ENCODE assay signal across 11 cellular contexts in genomic region chr12:122412851-122413433, GRCh38. TPM values are rescaled to one million over a fixed set of nuclear protein-coding genes. Genes with fewer than 3 reads are reported as not detected.
DNase-seq lines count a peak whose midpoint lies in the region; ATAC-seq and TF ChIP-seq lines count a peak whose summit lies in the region.
"Had no signal": no experiment of that assay in that cellular context is flagged by ENCODE, and none has a peak within 500 bp of the region (broad histone marks: within the 10 kb centered on the region; RNA-seq: fewer than 3 reads in every experiment).

No MANE protein-coding gene starts in this region.

- DNase-seq in cardiac muscle cell (ENCODE audit: low read depth in 1 of 2, low spot score in 1 of 2): no peak
- DNase-seq in left cardiac atrium: no peak
- DNase-seq in activated T-helper 1 cell treated with anti-CD3 and anti-CD28 coated beads, Interleukin-12 subunit alpha, Interleukin-12 subunit beta, Interleukin-2, Interleukin-4 antibody, amounts not matched to agents 30 ng/mL and 10 ng/mL and 1 ng/mL, durations not matched to agents 14 hours and 24 hours and 36 hours (ENCODE audit: low spot score): no peak
- DNase-seq in lower lobe of right lung: no peak
- no peak for DNase-seq in Calu3
- DNase-seq: NK-92 treated with Interleukin-12 subunit alpha and Interleukin-12 subunit beta, amount 100 ng/mL, for 24 hours had no signal

- H3K27me3 ChIP-seq in cardiac muscle cell (no peaks in the 10 kb centered on the region), lower lobe of right lung (ENCODE audit: low read depth) (no peaks in the 10 kb centered on the region)

- H3K27me3 Mint-ChIP-seq in activated T-helper 1 cell treated with anti-CD3 and anti-CD28 coated beads, Interleukin-12 subunit alpha, Interleukin-12 subunit beta, Interleukin-2, Interleukin-4 antibody, amounts not matched to agents 30 ng/mL and 10 ng/mL and 1 ng/mL, durations not matched to agents 14 hours and 24 hours and 36 hours (ENCODE audit: insufficient read depth): no peaks in the 10 kb centered on the region
- no peaks in the 10 kb centered on the region for H3K27me3 Mint-ChIP-seq in Calu3 (ENCODE audit: unreplicated experiment)

- H3K4me1 ChIP-seq in cardiac muscle cell (ENCODE audit: low read depth) (no peaks in the 10 kb centered on the region), lower lobe of right lung (peaks cover 20% of the 10 kb centered on the region), urinary bladder (ENCODE audit: insufficient read depth) (no peaks in the 10 kb centered on the region)

- H3K27ac ChIP-seq in cardiac muscle cell (peak overlapping the region; percentile 30), lower lobe of right lung (peak overlapping the region; percentile 26), urinary bladder (ENCODE audit: low read depth) (peak overlapping the region; percentile 59)

- H3K9me3 ChIP-seq in cardiac muscle cell (ENCODE audit: low read depth) (no peaks in the 10 kb centered on the region), lower lobe of right lung (no peaks in the 10 kb centered on the region)
- H3K9me3 ChIP-seq: thoracic aorta had no signal

- intact Hi-C loops in left cardiac atrium (cut with DNase I) (no loop called here), lower lobe of right lung (cut with DNase I) (no loop called here), Calu3 (cut with micrococcal nuclease; ENCODE audit: unreplicated experiment) (no loop called here)
- intact Hi-C loops in activated T-helper 1 cell treated with anti-CD3 and anti-CD28 coated beads, Interleukin-12 subunit alpha, Interleukin-12 subunit beta, Interleukin-2, Interleukin-4 antibody, amounts not matched to agents 30 ng/mL and 10 ng/mL and 1 ng/mL, durations not matched to agents 14 hours and 24 hours and 36 hours (cut with micrococcal nuclease): loop anchor here (1.0 kb wide), 3 partner anchors 8 to 13 kb away; no protein-coding TSS in a partner anchor

- BruUV-seq in Calu3 (replicated peaks; lab: Mats Ljungman, UMichigan): no TSS peak

- 21% methylated on average over 4 of the region's 4 CpGs for WGBS in urinary bladder

- H3K36me3 Mint-ChIP-seq in activated T-helper 1 cell treated with anti-CD3 and anti-CD28 coated beads, Interleukin-12 subunit alpha, Interleukin-12 subunit beta, Interleukin-2, Interleukin-4 antibody, amounts not matched to agents 30 ng/mL and 10 ng/mL and 1 ng/mL, durations not matched to agents 14 hours and 24 hours and 36 hours (ENCODE audit: low read depth): peaks cover 12% of the 10 kb centered on the region
- peaks cover 12% of the 10 kb centered on the region for H3K36me3 Mint-ChIP-seq in Calu3 (ENCODE audit: insufficient read depth, unreplicated experiment)

- peak overlapping the region; percentile 64 for H3K4me3 Mint-ChIP-seq in activated T-helper 1 cell treated with anti-CD3 and anti-CD28 coated beads, Interleukin-12 subunit alpha, Interleukin-12 subunit beta, Interleukin-2, Interleukin-4 antibody, amounts not matched to agents 30 ng/mL and 10 ng/mL and 1 ng/mL, durations not matched to agents 14 hours and 24 hours and 36 hours
- no peak overlapping the region for H3K4me3 Mint-ChIP-seq in Calu3 (ENCODE audit: low read depth, unreplicated experiment)
- H3K4me3 Mint-ChIP-seq: WTC11 had no signal

- no peaks in the 10 kb centered on the region for H3K36me3 ChIP-seq in cardiac muscle cell
- peaks cover 8% of the 10 kb centered on the region for H3K36me3 ChIP-seq in lower lobe of right lung
- H3K36me3 ChIP-seq in urinary bladder (ENCODE audit: insufficient read depth): no peaks in the 10 kb centered on the region
- H3K36me3 ChIP-seq: thoracic aorta had no signal

- H3K4me1 Mint-ChIP-seq in activated T-helper 1 cell treated with anti-CD3 and anti-CD28 coated beads, Interleukin-12 subunit alpha, Interleukin-12 subunit beta, Interleukin-2, Interleukin-4 antibody, amounts not matched to agents 30 ng/mL and 10 ng/mL and 1 ng/mL, durations not matched to agents 14 hours and 24 hours and 36 hours (ENCODE audit: low read depth): peaks cover 29% of the 10 kb centered on the region
- H3K4me1 Mint-ChIP-seq in Calu3 (ENCODE audit: low read depth, unreplicated experiment): peaks cover 5% of the 10 kb centered on the region

- CTCF ChIA-PET in Calu3 (lab: Charles Lee): no interaction called here

- TF ChIP-seq CTCF in cardiac muscle cell (IDR thresholded peaks at IDR 0.05; ENCODE audit: low read depth, low read length): no peak
- TF ChIP-seq CTCF in lower lobe of right lung (IDR thresholded peaks at IDR 0.05): no peak
- no peak for TF ChIP-seq CTCF in Calu3 (IDR thresholded peaks at IDR 0.05; ENCODE audit: unreplicated experiment)

- peak overlapping the region; percentile 91 for H3K27ac Mint-ChIP-seq in activated T-helper 1 cell treated with anti-CD3 and anti-CD28 coated beads, Interleukin-12 subunit alpha, Interleukin-12 subunit beta, Interleukin-2, Interleukin-4 antibody, amounts not matched to agents 30 ng/mL and 10 ng/mL and 1 ng/mL, durations not matched to agents 14 hours and 24 hours and 36 hours
- H3K27ac Mint-ChIP-seq in Calu3 (ENCODE audit: unreplicated experiment): no peak overlapping the region
- H3K27ac Mint-ChIP-seq: WTC11 had no signal

- no peaks in the 10 kb centered on the region for H3K9me3 Mint-ChIP-seq in activated T-helper 1 cell treated with anti-CD3 and anti-CD28 coated beads, Interleukin-12 subunit alpha, Interleukin-12 subunit beta, Interleukin-2, Interleukin-4 antibody, amounts not matched to agents 30 ng/mL and 10 ng/mL and 1 ng/mL, durations not matched to agents 14 hours and 24 hours and 36 hours
- H3K9me3 Mint-ChIP-seq in Calu3 (ENCODE audit: low read depth, unreplicated experiment): no peaks in the 10 kb centered on the region

- H3K4me3 ChIP-seq in cardiac muscle cell (no peak overlapping the region), lower lobe of right lung (no peak overlapping the region), urinary bladder (ENCODE audit: low read depth, low read length) (no peak overlapping the region)
- H3K4me3 ChIP-seq: thoracic aorta had no signal

- ATAC-seq in left cardiac atrium: no peak
- ATAC-seq in lower lobe of right lung: no peak
- no peak for ATAC-seq in GM21737 (IDR thresholded peaks at IDR 0.05; ENCODE audit: unreplicated experiment)
- ATAC-seq in SK-N-SH treated with all-trans-retinoic acid at 6 μM for 48 hours: no peak
- ATAC-seq: WTC11 had no signal

TF ChIP-seq in SK-N-SH treated with all-trans-retinoic acid at 6 μM for 48 hours, 23 proteins besides CTCF, POLR2A, EP300 and RAD21 (continues in another document):
- TF ChIP-seq ZFP30 (CRISPR knock-in tag; IDR thresholded peaks at IDR 0.05): no peak
- TF ChIP-seq, protein P1, sequence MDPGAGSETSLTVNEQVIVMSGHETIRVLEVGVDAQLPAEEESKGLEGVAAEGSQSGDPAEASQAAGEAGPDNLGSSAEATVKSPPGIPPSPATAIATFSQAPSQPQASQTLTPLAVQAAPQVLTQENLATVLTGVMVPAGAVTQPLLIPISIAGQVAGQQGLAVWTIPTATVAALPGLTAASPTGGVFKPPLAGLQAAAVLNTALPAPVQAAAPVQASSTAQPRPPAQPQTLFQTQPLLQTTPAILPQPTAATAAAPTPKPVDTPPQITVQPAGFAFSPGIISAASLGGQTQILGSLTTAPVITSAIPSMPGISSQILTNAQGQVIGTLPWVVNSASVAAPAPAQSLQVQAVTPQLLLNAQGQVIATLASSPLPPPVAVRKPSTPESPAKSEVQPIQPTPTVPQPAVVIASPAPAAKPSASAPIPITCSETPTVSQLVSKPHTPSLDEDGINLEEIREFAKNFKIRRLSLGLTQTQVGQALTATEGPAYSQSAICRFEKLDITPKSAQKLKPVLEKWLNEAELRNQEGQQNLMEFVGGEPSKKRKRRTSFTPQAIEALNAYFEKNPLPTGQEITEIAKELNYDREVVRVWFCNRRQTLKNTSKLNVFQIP (CRISPR knock-in tag; IDR thresholded peaks at IDR 0.05; ENCODE audit: borderline replicate concordance, low read depth): no peak
- no peak for TF ChIP-seq ZNF565 (CRISPR knock-in tag; conservative IDR thresholded peaks at IDR 0.05; ENCODE audit: low read depth)
- TF ChIP-seq SNAI2 (CRISPR knock-in tag; IDR thresholded peaks at IDR 0.05): no peak
- TF ChIP-seq OSR1 (CRISPR knock-in tag; IDR thresholded peaks at IDR 0.05): no peak
- TF ChIP-seq, protein P2, sequence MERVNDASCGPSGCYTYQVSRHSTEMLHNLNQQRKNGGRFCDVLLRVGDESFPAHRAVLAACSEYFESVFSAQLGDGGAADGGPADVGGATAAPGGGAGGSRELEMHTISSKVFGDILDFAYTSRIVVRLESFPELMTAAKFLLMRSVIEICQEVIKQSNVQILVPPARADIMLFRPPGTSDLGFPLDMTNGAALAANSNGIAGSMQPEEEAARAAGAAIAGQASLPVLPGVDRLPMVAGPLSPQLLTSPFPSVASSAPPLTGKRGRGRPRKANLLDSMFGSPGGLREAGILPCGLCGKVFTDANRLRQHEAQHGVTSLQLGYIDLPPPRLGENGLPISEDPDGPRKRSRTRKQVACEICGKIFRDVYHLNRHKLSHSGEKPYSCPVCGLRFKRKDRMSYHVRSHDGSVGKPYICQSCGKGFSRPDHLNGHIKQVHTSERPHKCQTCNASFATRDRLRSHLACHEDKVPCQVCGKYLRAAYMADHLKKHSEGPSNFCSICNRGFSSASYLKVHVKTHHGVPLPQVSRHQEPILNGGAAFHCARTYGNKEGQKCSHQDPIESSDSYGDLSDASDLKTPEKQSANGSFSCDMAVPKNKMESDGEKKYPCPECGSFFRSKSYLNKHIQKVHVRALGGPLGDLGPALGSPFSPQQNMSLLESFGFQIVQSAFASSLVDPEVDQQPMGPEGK (CRISPR knock-in tag; IDR thresholded peaks at IDR 0.05; ENCODE audit: borderline replicate concordance): no peak
- TF ChIP-seq ISL1 (CRISPR knock-in tag; IDR thresholded peaks at IDR 0.05): no peak
- no peak for TF ChIP-seq RARB (CRISPR knock-in tag; IDR thresholded peaks at IDR 0.05)
- TF ChIP-seq ZFP3 (CRISPR knock-in tag; IDR thresholded peaks at IDR 0.05): no peak
- TF ChIP-seq ARNTL (CRISPR knock-in tag; IDR thresholded peaks at IDR 0.05; ENCODE audit: borderline replicate concordance, low read depth): no peak

RNA-seq across cellular contexts. Expression of gene CLIP1, which starts 9.5 kb away (rescaled TPM):
- total RNA-seq in cardiac muscle cell: 29.1 and 46.3 TPM in 2 replicates
- polyA plus RNA-seq in cardiac muscle cell: 29.6 and 40.0 TPM in 2 replicates
- 100 to 1,000 TPM; 101 to 124 TPM for total RNA-seq in left cardiac atrium
- 64.1 and 71.9 TPM in 2 replicates for total RNA-seq in activated T-helper 1 cell treated with anti-CD3 and anti-CD28 coated beads, Interleukin-12 subunit alpha, Interleukin-12 subunit beta, Interleukin-2, Interleukin-4 antibody, amounts not matched to agents 30 ng/mL and 10 ng/mL and 1 ng/mL, durations not matched to agents 14 hours and 24 hours and 36 hours
- total RNA-seq in lower lobe of right lung: 78.2 TPM
- total RNA-seq in urinary bladder: 69.2 TPM
- polyA plus RNA-seq in urinary bladder: 53.4 TPM
- total RNA-seq in Calu3 (2022): 95.3 and 109 TPM in 2 replicates
